In the genomic region with DNA sequence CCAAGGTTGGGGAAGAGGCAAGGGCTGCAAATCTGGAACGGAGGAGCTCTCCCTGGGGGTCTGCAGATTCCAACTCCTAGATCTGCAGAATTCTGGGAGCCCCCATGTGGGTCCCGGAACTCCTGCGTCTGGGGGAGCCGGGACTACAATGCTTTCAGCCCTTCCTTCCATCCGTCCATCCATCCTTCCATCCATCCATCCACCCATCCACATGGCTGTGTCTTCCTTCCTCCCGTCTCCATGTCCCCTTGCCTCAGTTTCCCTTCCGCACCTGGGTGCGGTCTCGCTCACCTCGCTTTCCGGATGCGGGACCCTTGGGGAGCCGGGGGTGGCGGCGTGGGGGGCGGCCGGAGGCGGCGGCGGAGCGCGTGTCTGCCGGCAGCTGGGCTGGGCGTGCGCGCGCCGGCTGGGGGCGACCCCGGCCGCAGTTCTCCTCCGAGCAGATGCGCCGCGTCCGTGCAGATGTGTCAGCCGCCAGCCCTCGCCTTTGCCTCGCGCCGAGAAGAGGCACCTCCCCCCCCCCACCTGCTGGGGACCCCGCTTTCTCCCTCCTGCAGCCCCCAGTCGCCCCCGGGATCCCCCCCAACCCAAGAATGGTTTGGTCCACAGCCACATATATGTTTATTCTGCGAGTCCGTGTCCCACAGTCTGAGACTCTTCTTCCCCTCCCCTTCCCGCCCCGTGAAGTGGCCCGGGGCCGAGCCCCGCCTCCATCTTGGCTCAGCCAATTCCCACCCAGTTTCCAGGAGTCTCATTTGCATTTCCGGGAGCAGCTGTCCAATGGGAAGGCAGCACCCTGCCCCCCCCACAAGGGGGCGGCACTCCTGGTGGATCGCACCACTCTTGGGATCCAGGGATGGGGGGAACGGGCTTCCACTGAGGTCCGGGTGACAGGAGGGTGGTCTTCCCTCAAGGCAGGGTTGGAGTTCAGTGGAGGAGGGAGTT, we compare ENCODE assay signal across 8 cellular contexts. TPM values are rescaled to one million over a fixed set of nuclear protein-coding genes. Genes with fewer than 3 reads are reported as not detected.
DNase-seq lines count a peak whose midpoint lies in the region; ATAC-seq and TF ChIP-seq lines count a peak whose summit lies in the region.

No MANE protein-coding gene starts in this region.

- peaks cover 15% of the 10 kb centered on the region for H4K20me1 ChIP-seq in PC-9 (ENCODE audit: insufficient read depth)

- no peaks in the 10 kb centered on the region for H3K9me3 ChIP-seq in HUES64 (ENCODE audit: insufficient read depth, low read depth, low read length)
- no peaks in the 10 kb centered on the region; the same call in 1 of the 2 replicates for H3K9me3 ChIP-seq in PC-9 (ENCODE audit: insufficient read depth, low read depth)
- no peaks in the 10 kb centered on the region for H3K9me3 ChIP-seq in body of pancreas
- no peaks in the 10 kb centered on the region for H3K9me3 ChIP-seq in iPS DF 6.9 (ENCODE audit: control insufficient read depth, insufficient read depth, low read length)

- intact Hi-C loops in PC-9 (cut with micrococcal nuclease; ENCODE audit: unreplicated experiment) (no loop called here), body of pancreas (cut with DNase I) (no loop called here), sciatic nerve (cut with DNase I) (no loop called here)

- CTCF ChIA-PET in PC-9 (lab: Charles Lee) = interaction anchor here (0.5 kb wide), 1 partner anchor 280 kb away, joined by 15 read pairs; no protein-coding TSS in a partner anchor

- POLR2A ChIA-PET in PC-9 (lab: Charles Lee; ENCODE audit: unreplicated experiment) = interaction anchor here (0.7 kb wide), 1 partner anchor 263 kb away, joined by 8 read pairs; no protein-coding TSS in a partner anchor

- H3K9me2 ChIP-seq in PC-9 (ENCODE audit: insufficient read depth) = no peaks in the 10 kb centered on the region

- DNase-seq in CD1c-positive myeloid dendritic cell (ENCODE audit: extremely low spot score) (peak; percentile 71), PC-9 (peak in 1 of 2 experiments; percentile 61), body of pancreas (peak; percentile 45 to 68 (median 53)), iPS DF 6.9 (ENCODE audit: low read depth, low spot score) (no peak), sciatic nerve (ENCODE audit: low spot score) (peak; percentile 83), GM20000 (ENCODE audit: low spot score) (no peak)

- WGBS in HUES64 = 7% methylated on average over 55 of the region's 56 CpGs
- 23 to 27% methylated on average over 23 to 51 of the region's 56 CpGs for WGBS in body of pancreas, 2 donors
- WGBS in iPS DF 6.9 (ENCODE audit: insufficient coverage, insufficient read length) = no CpG with 5 or more reads among the region's 56 CpGs

- TF ChIP-seq CTCF in PC-9 (conservative IDR thresholded peaks at IDR 0.05) = peak; percentile 38; the same call in 1 of the 2 replicates
- no peak for TF ChIP-seq CTCF in body of pancreas (IDR thresholded peaks at IDR 0.05)
- no peak for TF ChIP-seq CTCF in GM20000 (IDR thresholded peaks at IDR 0.05; ENCODE audit: extremely low read depth, missing control alignments)

- no peaks in the 10 kb centered on the region for H3K36me3 ChIP-seq in HUES64 (ENCODE audit: insufficient read depth, low read length)
- no peaks in the 10 kb centered on the region for H3K36me3 ChIP-seq in PC-9 (ENCODE audit: low read depth)
- no peaks in the 10 kb centered on the region for H3K36me3 ChIP-seq in body of pancreas (replicated peaks in 1 of 2; ENCODE audit: insufficient read depth in 1 of 2, low read depth in 2 of 2)
- H3K36me3 ChIP-seq in iPS DF 6.9 (ENCODE audit: control insufficient read depth, insufficient read depth, low read length) = no peaks in the 10 kb centered on the region

- ATAC-seq in body of pancreas = peak; percentile 72
- peak; percentile 85 for ATAC-seq in sciatic nerve
- ATAC-seq in GM18867 (IDR thresholded peaks at IDR 0.05; ENCODE audit: unreplicated experiment) = no peak

- no peak overlapping the region for H3K4me2 ChIP-seq in PC-9

- no peak overlapping the region for H3K27ac ChIP-seq in HUES64 (ENCODE audit: low read depth, low read length)
- no peak overlapping the region for H3K27ac ChIP-seq in PC-9
- H3K27ac ChIP-seq in body of pancreas = no peak overlapping the region
- H3K27ac ChIP-seq in iPS DF 6.9 (ENCODE audit: low read length) = no peak overlapping the region

- no peaks in the 10 kb centered on the region; the same call in 1 of the 2 replicates for H3K4me1 ChIP-seq in HUES64 (ENCODE audit: insufficient read depth, low read length)
- no peaks in the 10 kb centered on the region for H3K4me1 ChIP-seq in PC-9 (replicated peaks; ENCODE audit: insufficient read depth)
- peaks cover 18% of the 10 kb centered on the region for H3K4me1 ChIP-seq in body of pancreas
- H3K4me1 ChIP-seq in iPS DF 6.9 (ENCODE audit: control insufficient read depth, insufficient read depth, low read length) = peaks cover 3% of the 10 kb centered on the region; the same call in 1 of the 2 replicates

- BruUV-seq in PC-9 (replicated peaks; lab: Mats Ljungman, UMichigan) = no TSS peak

- H3K4me3 ChIP-seq in HUES64 (ENCODE audit: low read length) = peak overlapping the region; percentile 48
- no peak overlapping the region for H3K4me3 ChIP-seq in PC-9
- no peak overlapping the region for H3K4me3 ChIP-seq in body of pancreas
- peak overlapping the region; percentile 38; the same call in 1 of the 2 replicates for H3K4me3 ChIP-seq in iPS DF 6.9 (ENCODE audit: low read length)

- H3K79me2 ChIP-seq in PC-9 (ENCODE audit: low read depth) = no peaks in the 10 kb centered on the region

- H3K9ac ChIP-seq in HUES64 (ENCODE audit: low read depth, low read length) = no peak overlapping the region; the same call in 1 of the 2 replicates

- no peak for TF ChIP-seq POLR2A in body of pancreas (IDR thresholded peaks at IDR 0.05)

- H3F3A ChIP-seq in PC-9 (ENCODE audit: insufficient read depth, low read depth) = peaks cover 18% of the 10 kb centered on the region; the same call in 1 of the 2 replicates

- no peak overlapping the region for H2AFZ ChIP-seq in PC-9

- peaks cover 48% of the 10 kb centered on the region for H3K27me3 ChIP-seq in HUES64 (ENCODE audit: insufficient read depth, low read length)
- no peaks in the 10 kb centered on the region for H3K27me3 ChIP-seq in PC-9 (ENCODE audit: insufficient read depth, low read depth)
- peaks cover 0 to 14% of the 10 kb centered on the region in 2 donors for H3K27me3 ChIP-seq in body of pancreas
- peaks cover 19% of the 10 kb centered on the region for H3K27me3 ChIP-seq in iPS DF 6.9 (ENCODE audit: control insufficient read depth, insufficient read depth, low read length)

RNA-seq across cellular contexts. Expression of gene ISOC2, which starts 8.8 kb away (rescaled TPM):
- polyA plus RNA-seq in HUES64 (2013, experiment 1 of 2) = 54.9 TPM
- polyA plus RNA-seq in HUES64 (2013, experiment 2 of 2) = 52.0 TPM
- 92.4 and 113 TPM in 2 replicates for total RNA-seq in PC-9 (2021)
- 10 to 100 TPM; 38.4 to 75.8 TPM for total RNA-seq in body of pancreas
- total RNA-seq in sciatic nerve = 35.7 TPM

RNA-seq across cellular contexts. Expression of gene SHISA7, which starts 9.6 kb away (rescaled TPM):
- polyA plus RNA-seq in HUES64 (2013, experiment 1 of 2) = 0.15 TPM
- 0.32 TPM for polyA plus RNA-seq in HUES64 (2013, experiment 2 of 2)
- total RNA-seq in PC-9 (2021) (not detected in 2 replicates), body of pancreas (not detected), sciatic nerve (9.0 TPM)

RNA-seq across cellular contexts. Expression of gene C19orf85, which starts 11.9 kb away (rescaled TPM):
- polyA plus RNA-seq in HUES64 (2013, experiment 1 of 2) = 2.3 TPM
- polyA plus RNA-seq in HUES64 (2013, experiment 2 of 2) = 2.0 TPM
- total RNA-seq in PC-9 (2021) = 0.73 and 0.74 TPM in 2 replicates
- not detected for total RNA-seq in body of pancreas
- total RNA-seq in sciatic nerve = not detected

RNA-seq across cellular contexts. Expression of gene ZNF628, which starts 23.8 kb away (rescaled TPM):
- polyA plus RNA-seq in HUES64 (2013, experiment 1 of 2) = 10.1 TPM
- polyA plus RNA-seq in HUES64 (2013, experiment 2 of 2) = 10.2 TPM
- 17.7 and 19.3 TPM in 2 replicates for total RNA-seq in PC-9 (2021)
- 1 to 10 TPM; 3.4 to 8.2 TPM for total RNA-seq in body of pancreas
- total RNA-seq in sciatic nerve = 9.0 TPM

RNA-seq across cellular contexts. Expression of gene NAT14, which starts 32.3 kb away (rescaled TPM):
- 35.3 TPM for polyA plus RNA-seq in HUES64 (2013, experiment 1 of 2)
- polyA plus RNA-seq in HUES64 (2013, experiment 2 of 2) = 34.2 TPM
- total RNA-seq in PC-9 (2021) (61.6 and 103 TPM in 2 replicates), body of pancreas (1 to 10 TPM; 4.2 to 8.2 TPM), sciatic nerve (11.5 TPM)

Comparison
In these comparisons a context has a peak if more than half of its experiments do, and no peak if none do; other contexts are left out.
1. DNase-seq: peak in CD1c-positive myeloid dendritic cell (single experiment), body of pancreas (4 of 4) and sciatic nerve (single experiment); none in iPS DF 6.9 (single experiment) and GM20000 (single experiment).
2. H3K4me3 ChIP-seq: peak in HUES64 (single experiment) and iPS DF 6.9 (single experiment); none in PC-9 (single experiment) and body of pancreas (0 of 2).
3. RNA of gene SHISA7, which starts 9.6 kb away (total RNA-seq): 9.0 TPM in sciatic nerve (single experiment); not detected in PC-9 and not detected in body of pancreas; every median in the first group is over 10 times any median in the second.